10 cellular contexts compared by ENCODE assay signal in the genomic region with DNA sequence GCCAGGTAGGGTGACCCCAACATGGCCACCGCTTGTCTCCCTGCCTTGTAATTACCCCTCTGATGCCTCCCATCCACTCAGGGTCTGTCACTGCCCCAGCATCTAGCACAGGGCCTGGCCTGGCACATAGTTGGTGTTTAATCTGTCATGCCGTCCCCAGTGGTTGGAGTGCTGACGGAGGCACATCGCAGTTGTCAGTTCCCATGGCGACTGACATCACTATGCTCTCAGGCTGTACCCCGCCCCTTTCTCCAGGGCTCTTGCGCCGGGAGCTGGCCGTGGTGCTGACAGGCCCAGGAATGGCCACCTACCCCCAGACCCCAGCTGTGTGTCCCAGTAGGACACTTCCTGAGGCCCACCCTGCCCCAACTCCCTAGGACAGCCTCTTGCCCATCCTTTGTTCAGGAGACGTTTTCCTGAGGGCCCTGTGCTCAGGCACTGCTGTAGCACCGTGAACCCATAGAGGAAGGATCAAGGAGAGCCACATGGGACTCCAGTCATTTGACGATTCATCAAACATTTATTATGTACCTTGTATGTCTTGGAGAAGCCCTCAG. TPM values are rescaled to one million over a fixed set of nuclear protein-coding genes. Genes with fewer than 3 reads are reported as not detected.
DNase-seq lines count a peak whose midpoint lies in the region; ATAC-seq, FAIRE-seq and TF ChIP-seq lines count a peak whose summit lies in the region.
"Had no signal": no experiment of that assay in that cellular context is flagged by ENCODE, and none has a peak within 500 bp of the region (broad histone marks: within the 10 kb centered on the region; RNA-seq: fewer than 3 reads in every experiment).

No MANE protein-coding gene starts in this region.

- ATAC-seq in GM18519 (IDR thresholded peaks at IDR 0.05; ENCODE audit: low FRiP score, unreplicated experiment) (no peak), HG03442 (IDR thresholded peaks at IDR 0.05; ENCODE audit: unreplicated experiment) (no peak)

- H3K27ac ChIP-seq in kidney (ENCODE audit: low read depth in 2 of 2, low read length in 2 of 2) (peak overlapping the region in 1 of 2 donors; percentile 12), substantia nigra (ENCODE audit: low read depth, low read length, poor library complexity, severe bottlenecking) (peak overlapping the region; percentile 55)

- H3K4me1 ChIP-seq in kidney (ENCODE audit: control insufficient read depth in 1 of 2, insufficient read depth in 1 of 2, low read depth in 1 of 2, low read length in 2 of 2), result peaks cover 62 to 65% of the 10 kb centered on the region in 2 donors

- no peaks in the 10 kb centered on the region for H3K9me3 ChIP-seq in kidney (ENCODE audit: control insufficient read depth in 1 of 2, low read length in 2 of 2)

- DNase-seq in activated CD8-positive, alpha-beta memory T cell treated with anti-CD3 and anti-CD28 coated beads for 24 hours, result peak; percentile 56
- no peak for DNase-seq in activated CD8-positive, alpha-beta memory T cell treated with anti-CD3 and anti-CD28 coated beads, Interleukin-2, amount 50 U/mL, for 48 hours
- peak; percentile 18 for DNase-seq in activated naive CD8-positive, alpha-beta T cell treated with anti-CD3 and anti-CD28 coated beads for 36 hours
- peak; percentile 82 for DNase-seq in kidney
- DNase-seq in substantia nigra (lab: John Stamatoyannopoulos, UW), result peak in 15 of 49 donors; percentile 18 to 71 (median 39)
- no peak for DNase-seq in KG1 (lab: John Stamatoyannopoulos, UW)

- TF ChIP-seq CTCF in kidney (IDR thresholded peaks at IDR 0.05; ENCODE audit: borderline replicate concordance, extremely low read depth, insufficient read depth), result no peak

- no peaks in the 10 kb centered on the region for H3K4me1 Mint-ChIP-seq in activated naive CD8-positive, alpha-beta T cell treated with anti-CD3 and anti-CD28 coated beads for 36 hours
- H3K4me1 Mint-ChIP-seq: CD8-positive, alpha-beta memory T cell had no signal

- H3K36me3 Mint-ChIP-seq in activated naive CD8-positive, alpha-beta T cell treated with anti-CD3 and anti-CD28 coated beads for 36 hours, result no peaks in the 10 kb centered on the region

- no peaks in the 10 kb centered on the region for H3K36me3 ChIP-seq in kidney (ENCODE audit: control insufficient read depth in 1 of 2, insufficient read depth in 2 of 2, low read length in 2 of 2)

- no peak overlapping the region for H3K4me3 Mint-ChIP-seq in activated naive CD8-positive, alpha-beta T cell treated with anti-CD3 and anti-CD28 coated beads for 36 hours
- H3K4me3 Mint-ChIP-seq: CD8-positive, alpha-beta memory T cell had no signal

- H3K9ac ChIP-seq in kidney (ENCODE audit: low read length in 2 of 2), result no peak overlapping the region

- FAIRE-seq in kidney (lab: Jason Lieb, UNC), result no peak
- FAIRE-seq: endometrium had no signal

- H3K4me3 ChIP-seq in kidney (ENCODE audit: low read length in 2 of 2), result no peak overlapping the region

- intact Hi-C loops in kidney (cut with DNase I), result no loop called here

- no peaks in the 10 kb centered on the region for H3K9me3 Mint-ChIP-seq in activated naive CD8-positive, alpha-beta T cell treated with anti-CD3 and anti-CD28 coated beads for 36 hours
- H3K9me3 Mint-ChIP-seq: CD8-positive, alpha-beta memory T cell had no signal

- H3K27me3 Mint-ChIP-seq in activated naive CD8-positive, alpha-beta T cell treated with anti-CD3 and anti-CD28 coated beads for 36 hours, result peaks cover 39% of the 10 kb centered on the region

- no peak overlapping the region for H3K27ac Mint-ChIP-seq in activated naive CD8-positive, alpha-beta T cell treated with anti-CD3 and anti-CD28 coated beads for 36 hours
- H3K27ac Mint-ChIP-seq: CD8-positive, alpha-beta memory T cell had no signal

RNA-seq across cellular contexts. Expression of gene FAM222A, which starts 23.0 kb away (rescaled TPM):
- 1 to 10 TPM; 1.1 to 1.8 TPM for total RNA-seq in activated naive CD8-positive, alpha-beta T cell treated with anti-CD3 and anti-CD28 coated beads for 36 hours
- 3.7 TPM for total RNA-seq in kidney
- 12.5 TPM for polyA plus RNA-seq in kidney (ENCODE audit: insufficient read depth, low read depth, low replicate concordance)

Comparison
In these comparisons a context has a peak if more than half of its experiments do, and no peak if none do; other contexts are left out.
1. DNase-seq: peak in activated CD8-positive, alpha-beta memory T cell treated with anti-CD3 and anti-CD28 coated beads for 24 hours (single experiment), activated naive CD8-positive, alpha-beta T cell treated with anti-CD3 and anti-CD28 coated beads for 36 hours (single experiment) and kidney (single experiment); none in activated CD8-positive, alpha-beta memory T cell treated with anti-CD3 and anti-CD28 coated beads, Interleukin-2, amount 50 U/mL, for 48 hours (single experiment) and KG1 (single experiment).